Comparison of ENCODE assay signal across 17 cellular contexts in the genomic region with DNA sequence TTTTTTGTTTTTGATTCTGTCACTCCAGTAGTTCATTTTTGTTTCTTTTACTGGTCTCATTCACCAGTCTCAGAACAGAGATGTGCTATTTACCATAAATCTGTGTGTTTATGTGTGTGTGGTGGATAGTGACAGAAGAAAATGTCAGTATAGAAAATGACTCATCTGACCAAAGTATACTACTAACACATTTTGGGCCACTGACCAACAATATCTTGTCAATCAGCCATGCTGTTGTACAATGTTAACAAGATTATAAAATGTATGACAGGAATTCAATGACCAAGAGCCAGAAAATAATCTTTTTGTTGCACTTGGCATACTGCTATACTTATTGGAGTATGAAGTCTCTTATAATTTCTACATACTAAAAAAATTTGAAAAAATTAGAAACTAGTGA.
"Had no signal": no experiment of that assay in that cellular context is flagged by ENCODE, and none has a peak within 500 bp of the region (broad histone marks: within the 10 kb centered on the region; RNA-seq: fewer than 3 reads in every experiment).

No MANE protein-coding gene starts in this region.

- H2AFZ ChIP-seq: hepatocyte had no signal

- ATAC-seq: activated T-helper 17 cell treated with anti-CD3 and anti-CD28 coated beads, Interleukin-2, amount 50 U/mL, for 72 hours; left lobe of liver; pancreas; stimulated activated memory B cell treated with anti-CD40 and anti-IgM and Interleukin-4, amounts not matched to agents 10 μg/mL and 1 μg/mL and 100 μg/mL, for 72 hours had no signal

- H3K27me3 Mint-ChIP-seq: activated T-helper 17 cell treated with anti-CD3 and anti-CD28 coated beads, Interleukin-2, amount 50 U/mL, for 72 hours; naive B cell; stimulated activated memory B cell treated with anti-CD40 and anti-IgM and Interleukin-4, amounts not matched to agents 10 μg/mL and 1 μg/mL and 100 μg/mL, for 72 hours had no signal

- H3K27ac Mint-ChIP-seq: activated T-helper 17 cell treated with anti-CD3 and anti-CD28 coated beads, Interleukin-2, amount 50 U/mL, for 72 hours; naive B cell; stimulated activated memory B cell treated with anti-CD40 and anti-IgM and Interleukin-4, amounts not matched to agents 10 μg/mL and 1 μg/mL and 100 μg/mL, for 72 hours had no signal

- DNase-seq: activated CD4-positive, alpha-beta T cell treated with anti-CD3 and anti-CD28 coated beads for 1 hour; activated CD4-positive, alpha-beta T cell treated with anti-CD3 and anti-CD28 coated beads, Interleukin-2, amount 50 U/mL, for 4 hours; activated naive CD4-positive, alpha-beta T cell treated with Interleukin-2 at 50 U/mL for 16 hours; activated T-cell treated with anti-CD3 and anti-CD28 coated beads for 4 hours; central memory CD4-positive, alpha-beta T cell; effector CD4-positive, alpha-beta T cell; naive B cell; pancreas; tibial artery had no signal

- H3K36me3 Mint-ChIP-seq: naive B cell; stimulated activated memory B cell treated with anti-CD40 and anti-IgM and Interleukin-4, amounts not matched to agents 10 μg/mL and 1 μg/mL and 100 μg/mL, for 72 hours had no signal

- H3K4me3 Mint-ChIP-seq: activated T-helper 17 cell treated with anti-CD3 and anti-CD28 coated beads, Interleukin-2, amount 50 U/mL, for 72 hours; naive B cell; stimulated activated memory B cell treated with anti-CD40 and anti-IgM and Interleukin-4, amounts not matched to agents 10 μg/mL and 1 μg/mL and 100 μg/mL, for 72 hours had no signal

- H3K27me3 ChIP-seq: esophagus muscularis mucosa, hepatocyte, pancreas, tibial artery, vagina had no signal

- FAIRE-seq: keratinocyte, pancreas had no signal

- H3K27ac ChIP-seq: coronary artery, esophagus muscularis mucosa, hepatocyte, pancreas, tibial artery, vagina had no signal

- H3K36me3 ChIP-seq: esophagus muscularis mucosa, pancreas, tibial artery, vagina had no signal

- H3K4me3 ChIP-seq: coronary artery, esophagus muscularis mucosa, hepatocyte, pancreas, tibial artery, vagina had no signal

- H3K9me3 ChIP-seq: pancreas, vagina had no signal

- H3K4me1 Mint-ChIP-seq: activated T-helper 17 cell treated with anti-CD3 and anti-CD28 coated beads, Interleukin-2, amount 50 U/mL, for 72 hours; naive B cell; stimulated activated memory B cell treated with anti-CD40 and anti-IgM and Interleukin-4, amounts not matched to agents 10 μg/mL and 1 μg/mL and 100 μg/mL, for 72 hours had no signal

- H3K9me3 Mint-ChIP-seq: stimulated activated memory B cell treated with anti-CD40 and anti-IgM and Interleukin-4, amounts not matched to agents 10 μg/mL and 1 μg/mL and 100 μg/mL, for 72 hours had no signal

- H3K79me2 ChIP-seq: hepatocyte had no signal

- H3K4me1 ChIP-seq: esophagus muscularis mucosa, pancreas, vagina had no signal

- H3K4me2 ChIP-seq: hepatocyte had no signal
